In genomic region chr1:101284021-101284420, GRCh38 we compare ENCODE assay signal across 12 cellular contexts. TPM values are rescaled to one million over a fixed set of nuclear protein-coding genes. Genes with fewer than 3 reads are reported as not detected.
DNase-seq lines count a peak whose midpoint lies in the region; ATAC-seq lines count a peak whose summit lies in the region.
"Had no signal": no experiment of that assay in that cellular context is flagged by ENCODE, and none has a peak within 500 bp of the region (broad histone marks: within the 10 kb centered on the region; RNA-seq: fewer than 3 reads in every experiment).

No MANE protein-coding gene starts in this region.

- DNase-seq in HAP-1 (ENCODE audit: low spot score in 2 of 2) (peak; percentile 35 to 49), epidermal melanocyte (ENCODE audit: insufficient read length, low spot score) (no peak), NAMALWA (ENCODE audit: low spot score) (no peak)
- DNase-seq in activated CD8-positive, alpha-beta T cell treated with anti-CD3 and anti-CD28 coated beads, Interleukin-2, amount 10 ng/mL, durations not matched to agents 7 days and 5 days: peak; percentile 50
- DNase-seq in activated naive CD8-positive, alpha-beta T cell treated with anti-CD3 and anti-CD28 coated beads, Interleukin-2, amount 50 U/mL, for 24 hours: peak; percentile 47
- peak; percentile 42 for DNase-seq in stimulated activated CD4-positive, alpha-beta T cell treated with anti-CD3 and anti-CD28 coated beads, Interleukin-2, amount 100 ng/mL, for 4 hours (ENCODE audit: low read depth)
- DNase-seq: NCI-H1417, right cardiac atrium, substantia nigra had no signal

- H3K27me3 Mint-ChIP-seq in activated CD8-positive, alpha-beta T cell treated with anti-CD3 and anti-CD28 coated beads, Interleukin-2, amount 10 ng/mL, durations not matched to agents 7 days and 5 days (ENCODE audit: low read depth): no peaks in the 10 kb centered on the region
- no peaks in the 10 kb centered on the region for H3K27me3 Mint-ChIP-seq in activated naive CD8-positive, alpha-beta T cell treated with anti-CD3 and anti-CD28 coated beads, Interleukin-2, amount 50 U/mL, for 24 hours

- POLR2A ChIA-PET in activated CD8-positive, alpha-beta T cell treated with anti-CD3 and anti-CD28 coated beads, Interleukin-2, amount 10 ng/mL, durations not matched to agents 7 days and 5 days (lab: Charles Lee): interaction anchor here (0.6 to 2.3 kb wide), 6 partner anchors 33 to 389 kb away, joined by 3 to 9 read pairs (median 4); no protein-coding TSS in a partner anchor

- peak overlapping the region; percentile 57 for H3K4me3 Mint-ChIP-seq in activated CD8-positive, alpha-beta T cell treated with anti-CD3 and anti-CD28 coated beads, Interleukin-2, amount 10 ng/mL, durations not matched to agents 7 days and 5 days
- H3K4me3 Mint-ChIP-seq in activated naive CD8-positive, alpha-beta T cell treated with anti-CD3 and anti-CD28 coated beads, Interleukin-2, amount 50 U/mL, for 24 hours: peak overlapping the region; percentile 68

- H3K9me3 ChIP-seq in HAP-1: no peaks in the 10 kb centered on the region
- H3K9me3 ChIP-seq: ascending aorta had no signal

- H3K9me3 Mint-ChIP-seq in activated CD8-positive, alpha-beta T cell treated with anti-CD3 and anti-CD28 coated beads, Interleukin-2, amount 10 ng/mL, durations not matched to agents 7 days and 5 days (ENCODE audit: insufficient read depth): no peaks in the 10 kb centered on the region
- no peaks in the 10 kb centered on the region for H3K9me3 Mint-ChIP-seq in activated naive CD8-positive, alpha-beta T cell treated with anti-CD3 and anti-CD28 coated beads, Interleukin-2, amount 50 U/mL, for 24 hours

- H3K36me3 Mint-ChIP-seq in activated CD8-positive, alpha-beta T cell treated with anti-CD3 and anti-CD28 coated beads, Interleukin-2, amount 10 ng/mL, durations not matched to agents 7 days and 5 days (ENCODE audit: low read depth): peaks cover 8% of the 10 kb centered on the region
- H3K36me3 Mint-ChIP-seq in activated naive CD8-positive, alpha-beta T cell treated with anti-CD3 and anti-CD28 coated beads, Interleukin-2, amount 50 U/mL, for 24 hours (ENCODE audit: low read depth): no peaks in the 10 kb centered on the region

- in situ Hi-C loops in HAP-1 (cut with MboI; ENCODE audit: low sequenced_read_pairs): no loop called here

- ATAC-seq in activated CD8-positive, alpha-beta T cell treated with anti-CD3 and anti-CD28 coated beads, Interleukin-2, amount 10 ng/mL, durations not matched to agents 7 days and 5 days: peak; percentile 54
- ATAC-seq in activated naive CD8-positive, alpha-beta T cell treated with anti-CD3 and anti-CD28 coated beads, Interleukin-2, amount 50 U/mL, for 24 hours: peak; percentile 67
- ATAC-seq in HG02981 (IDR thresholded peaks at IDR 0.05; ENCODE audit: unreplicated experiment): no peak
- ATAC-seq in HG03135 (IDR thresholded peaks at IDR 0.05; ENCODE audit: unreplicated experiment): no peak
- ATAC-seq: right cardiac atrium had no signal

- no peaks in the 10 kb centered on the region for H3K36me3 ChIP-seq in HAP-1 (replicated peaks)
- H3K36me3 ChIP-seq: ascending aorta had no signal

- H3K4me1 Mint-ChIP-seq in activated CD8-positive, alpha-beta T cell treated with anti-CD3 and anti-CD28 coated beads, Interleukin-2, amount 10 ng/mL, durations not matched to agents 7 days and 5 days (ENCODE audit: low read depth): peaks cover 75% of the 10 kb centered on the region
- H3K4me1 Mint-ChIP-seq in activated naive CD8-positive, alpha-beta T cell treated with anti-CD3 and anti-CD28 coated beads, Interleukin-2, amount 50 U/mL, for 24 hours: peaks cover 91% of the 10 kb centered on the region

- CTCF ChIA-PET in activated CD8-positive, alpha-beta T cell treated with anti-CD3 and anti-CD28 coated beads, Interleukin-2, amount 10 ng/mL, durations not matched to agents 7 days and 5 days (lab: Charles Lee): interaction anchor here (1.3 to 12.5 kb wide), 4 partner anchors 16 to 147 kb away, joined by 3 to 162 read pairs (median 78); partner anchors contain the start of gene S1PR1

- H3K27me3 ChIP-seq in HAP-1 (ENCODE audit: low read depth): no peaks in the 10 kb centered on the region
- H3K27me3 ChIP-seq: ascending aorta had no signal

- no peak overlapping the region for H3K4me3 ChIP-seq in HAP-1
- H3K4me3 ChIP-seq: ascending aorta had no signal

- H3K4me1 ChIP-seq in HAP-1: peaks cover 10% of the 10 kb centered on the region
- H3K4me1 ChIP-seq: ascending aorta had no signal

- H3K27ac Mint-ChIP-seq in activated CD8-positive, alpha-beta T cell treated with anti-CD3 and anti-CD28 coated beads, Interleukin-2, amount 10 ng/mL, durations not matched to agents 7 days and 5 days: peak overlapping the region; percentile 83
- H3K27ac Mint-ChIP-seq in activated naive CD8-positive, alpha-beta T cell treated with anti-CD3 and anti-CD28 coated beads, Interleukin-2, amount 50 U/mL, for 24 hours: peak overlapping the region; percentile 70

RNA-seq across cellular contexts. Expression of gene S1PR1, which starts 47.2 kb away (rescaled TPM):
- 10 to 100 TPM; 72.8 to 76.5 TPM for total RNA-seq in activated CD8-positive, alpha-beta T cell treated with anti-CD3 and anti-CD28 coated beads, Interleukin-2, amount 10 ng/mL, durations not matched to agents 7 days and 5 days

Comparison
In these comparisons a context has a peak if more than half of its experiments do, and no peak if none do; other contexts are left out.
1. DNase-seq: peak in HAP-1 (2 of 2), activated CD8-positive, alpha-beta T cell treated with anti-CD3 and anti-CD28 coated beads, Interleukin-2, amount 10 ng/mL, durations not matched to agents 7 days and 5 days (single experiment), activated naive CD8-positive, alpha-beta T cell treated with anti-CD3 and anti-CD28 coated beads, Interleukin-2, amount 50 U/mL, for 24 hours (single experiment) and stimulated activated CD4-positive, alpha-beta T cell treated with anti-CD3 and anti-CD28 coated beads, Interleukin-2, amount 100 ng/mL, for 4 hours (single experiment); none in epidermal melanocyte (single experiment) and NAMALWA (single experiment).
2. ATAC-seq: peak in activated CD8-positive, alpha-beta T cell treated with anti-CD3 and anti-CD28 coated beads, Interleukin-2, amount 10 ng/mL, durations not matched to agents 7 days and 5 days (single experiment) and activated naive CD8-positive, alpha-beta T cell treated with anti-CD3 and anti-CD28 coated beads, Interleukin-2, amount 50 U/mL, for 24 hours (single experiment); none in HG02981 (single experiment) and HG03135 (single experiment).